In genomic region chr7:105934577-105935185, GRCh38 we compare ENCODE assay signal across 8 cellular contexts. TPM values are rescaled to one million over a fixed set of nuclear protein-coding genes. Genes with fewer than 3 reads are reported as not detected.
DNase-seq lines count a peak whose midpoint lies in the region; ATAC-seq, FAIRE-seq and TF ChIP-seq lines count a peak whose summit lies in the region.

No MANE protein-coding gene starts in this region.

- no peak for TF ChIP-seq RAD21 in GM12878 (IDR thresholded peaks at IDR 0.05; ENCODE audit: insufficient read depth, low read depth, low read length)

- SMC1A ChIA-PET in GM12878 (lab: Charles Lee; ENCODE audit: uncharacterized antibody, unreplicated experiment) = interaction anchor here (0.6 to 1.2 kb wide), 3 partner anchors 173 to 302 kb away, joined by 3 to 4 read pairs (median 3); no protein-coding TSS in a partner anchor

- H2AFZ ChIP-seq in GM12878 (ENCODE audit: control insufficient read depth, low read depth, low read length) = no peak overlapping the region

- no peak overlapping the region for H3K4me2 ChIP-seq in GM12878 (ENCODE audit: control insufficient read depth, insufficient read depth)

- FAIRE-seq in GM12878 (lab: Jason Lieb, UNC) = no peak
- no peak for FAIRE-seq in frontal cortex (lab: Jason Lieb, UNC)

- no peaks in the 10 kb centered on the region for H3K36me3 ChIP-seq in GM12878 (ENCODE audit: control insufficient read depth in 2 of 2, insufficient read depth in 2 of 2, low read length in 1 of 2)

- TF ChIP-seq CTCF in GM12864 (IDR thresholded peaks at IDR 0.05; ENCODE audit: low read depth, low read length, missing control alignments) (peak; percentile 40), GM12878 (IDR thresholded peaks at IDR 0.05 in 2 of 3, conservative IDR thresholded peaks at IDR 0.05 in 1 of 3; ENCODE audit: control insufficient read depth in 2 of 3, extremely low read depth in 1 of 3, insufficient read depth in 1 of 3, low read depth in 3 of 3, low read length in 3 of 3) (peak in 2 of 3 experiments; percentile 18 to 19; a peak in 2 of 6 replicates)

- H3K4me3 ChIP-seq in GM12864 (ENCODE audit: low read depth, low read length) (no peak overlapping the region), GM12878 (no peak overlapping the region)

- CTCF ChIA-PET in GM12878 (lab: Yijun Ruan, JAX) = interaction anchor here (0.8 to 1.5 kb wide), 5 partner anchors 9 to 174 kb away, joined by 3 to 5 read pairs (median 4); no protein-coding TSS in a partner anchor

- no peaks in the 10 kb centered on the region for H3K4me1 ChIP-seq in GM12878 (ENCODE audit: control insufficient read depth, insufficient read depth, low read length)

- H3K9ac ChIP-seq in GM12878 (ENCODE audit: control insufficient read depth, insufficient read depth, low read length) = no peak overlapping the region

- BruUV-seq in GM12878 (replicated peaks; lab: Mats Ljungman, UMichigan) = no TSS peak

- in situ Hi-C loops in GM12878 (cut with MboI) = no loop called here

- DNase-seq in GM12864 (ENCODE audit: low read depth) = no peak
- peak; percentile 76 for DNase-seq in NCI-H1694 (lab: John Stamatoyannopoulos, UW)
- DNase-seq in GM12878 (ENCODE audit: low read depth, low spot score) = no peak
- peak; percentile 74 for DNase-seq in left kidney (ENCODE audit: low read depth, low spot score)
- DNase-seq in effector CD4-positive, alpha-beta T cell = no peak
- no peak for DNase-seq in frontal cortex (ENCODE audit: low spot score in 2 of 2)

- TF ChIP-seq POLR2A in GM12878 (IDR thresholded peaks at IDR 0.05; ENCODE audit: low read depth, low read length) = no peak

- no peak overlapping the region for H3K27ac ChIP-seq in GM12878 (ENCODE audit: control insufficient read depth, insufficient read depth)

- peak; percentile 62; the same call in 2 of the 3 replicates for ATAC-seq in GM12878
- no peak for ATAC-seq in HG03045 (IDR thresholded peaks at IDR 0.05; ENCODE audit: unreplicated experiment)
- no peak for ATAC-seq in HG02678 (IDR thresholded peaks at IDR 0.05; ENCODE audit: unreplicated experiment)

- H3K79me2 ChIP-seq in GM12878 (ENCODE audit: control insufficient read depth, insufficient read depth, low read length) = no peaks in the 10 kb centered on the region

- intact Hi-C loops in GM12878 (cut with micrococcal nuclease; ENCODE audit: unreplicated experiment) = loop anchor here (1.0 kb wide), 2 partner anchors 109 to 232 kb away; no protein-coding TSS in a partner anchor

- H3K9me3 ChIP-seq in GM12878 (replicated peaks; ENCODE audit: control insufficient read depth, insufficient read depth, low read length) = no peaks in the 10 kb centered on the region

- POLR2A ChIA-PET in GM12878 (lab: Charles Lee) = interaction anchor here (0.6 kb wide), 1 partner anchor 322 kb away, joined by 5 read pairs; no protein-coding TSS in a partner anchor

- RAD21 ChIA-PET in GM12878 (lab: Charles Lee; ENCODE audit: unreplicated experiment) = interaction anchor here (0.9 kb wide), 1 partner anchor 174 kb away, joined by 4 read pairs; no protein-coding TSS in a partner anchor

- H4K20me1 ChIP-seq in GM12878 (ENCODE audit: control insufficient read depth, insufficient read depth) = no peaks in the 10 kb centered on the region

- 42% methylated on average over 7 of the region's 7 CpGs for WGBS in GM12878 (ENCODE audit: insufficient coverage, insufficient replicate concordance, low lambda C conversion rate, missing lambda C conversion rate)

- no peaks in the 10 kb centered on the region; a peak in 1 of 4 replicates for H3K27me3 ChIP-seq in GM12878 (replicated peaks in 1 of 2; ENCODE audit: control insufficient read depth in 2 of 2, insufficient read depth in 2 of 2, low read length in 1 of 2)

- TF ChIP-seq EP300 in GM12878 (IDR thresholded peaks at IDR 0.05; ENCODE audit: borderline replicate concordance in 1 of 2, control insufficient read depth in 1 of 2, low read depth in 2 of 2, low read length in 2 of 2) = no peak

TF ChIP-seq in GM12878, 131 proteins besides CTCF, POLR2A, EP300 and RAD21:
- TF ChIP-seq POU2F2 (IDR thresholded peaks at IDR 0.05; ENCODE audit: borderline replicate concordance, low read depth, low read length) = no peak
- TF ChIP-seq ETV6 (conservative IDR thresholded peaks at IDR 0.05 in 1 of 2, IDR thresholded peaks at IDR 0.05 in 1 of 2; ENCODE audit: borderline replicate concordance in 1 of 2, low read depth in 1 of 2) = no peak
- no peak for TF ChIP-seq NFYA (IDR thresholded peaks at IDR 0.05; ENCODE audit: borderline replicate concordance, low read depth, low read length)

RNA-seq across cellular contexts. Expression of gene CDHR3, which starts 28.4 kb away (rescaled TPM):
- total RNA-seq in GM12878 (2013; cell fraction: nucleolus; rRNA removed) = 7.5 and 8.7 TPM in 2 replicates
- total RNA-seq in GM12878 (2014; rRNA removed) = 0.06 TPM in 1 of 2 replicates, not detected in the other
- total RNA-seq in GM12878 (2014; rRNA removed; fragmentation: Illumina TruSeq; extraction: Trizol) = not detected in 2 replicates
- not detected in 2 replicates for total RNA-seq in GM12878 (2021)
- not detected for polyA plus RNA-seq in GM12878 (2011; ENCODE audit: low read depth)
- 0.11 and 0.12 TPM in 2 replicates for polyA plus RNA-seq in GM12878 (2011; rRNA removed)
- polyA plus RNA-seq in GM12878 (2011; cell fraction: cytosol; rRNA removed) = 0.03 and 0.06 TPM in 2 replicates
- 0.15 and 0.45 TPM in 2 replicates for polyA plus RNA-seq in GM12878 (2011; cell fraction: nucleus; rRNA removed)
- polyA plus RNA-seq in GM12878 (2012) = not detected in 2 replicates
- polyA plus RNA-seq in GM12878 (2014; fragmentation: Illumina TruSeq; extraction: Trizol) = not detected in 2 replicates
- not detected for polyA plus RNA-seq in GM12878 (2014; fragmentation: Nextera tagmentation; extraction: Ambion mirVana)
- polyA plus RNA-seq in GM12878 (2014; rRNA removed) = not detected in 2 replicates
- polyA plus RNA-seq in GM12878 (2016; fragmentation: Nextera tagmentation; extraction: Ambion mirVana) = not detected
- 0.21 and 0.66 TPM in 2 replicates for polyA minus RNA-seq in GM12878 (2011; rRNA and poly(A)+ RNA removed)
- not detected in 2 replicates for polyA minus RNA-seq in GM12878 (2011; cell fraction: cytosol; rRNA and poly(A)+ RNA removed)
- 0.48 TPM in 1 of 2 replicates, not detected in the other for polyA minus RNA-seq in GM12878 (2011; cell fraction: nucleus; rRNA and poly(A)+ RNA removed)
- 11.4 TPM for total RNA-seq in frontal cortex

RNA-seq across cellular contexts. Expression of gene ATXN7L1, which starts 58.3 kb away (rescaled TPM):
- total RNA-seq in GM12878 (2013; cell fraction: nucleolus; rRNA removed) = 8.7 and 10.7 TPM in 2 replicates
- 0.49 and 1.6 TPM in 2 replicates for total RNA-seq in GM12878 (2014; rRNA removed)
- total RNA-seq in GM12878 (2014; rRNA removed; fragmentation: Illumina TruSeq; extraction: Trizol) = 1.1 and 1.4 TPM in 2 replicates
- 2.2 and 2.9 TPM in 2 replicates for total RNA-seq in GM12878 (2021)
- polyA plus RNA-seq in GM12878 (2011; ENCODE audit: low read depth) = 0.17 TPM
- 0.99 and 1.1 TPM in 2 replicates for polyA plus RNA-seq in GM12878 (2011; rRNA removed)
- 0.43 and 0.64 TPM in 2 replicates for polyA plus RNA-seq in GM12878 (2011; cell fraction: cytosol; rRNA removed)
- polyA plus RNA-seq in GM12878 (2011; cell fraction: nucleus; rRNA removed) = 0.64 and 0.85 TPM in 2 replicates
- 0.65 and 1.1 TPM in 2 replicates for polyA plus RNA-seq in GM12878 (2012)
- polyA plus RNA-seq in GM12878 (2014; fragmentation: Illumina TruSeq; extraction: Trizol) = 2.6 and 3.4 TPM in 2 replicates
- polyA plus RNA-seq in GM12878 (2014; fragmentation: Nextera tagmentation; extraction: Ambion mirVana) = under 1 TPM; 0.40 to 0.72 TPM
- polyA plus RNA-seq in GM12878 (2014; rRNA removed) = 0.91 and 1.2 TPM in 2 replicates
- 1 to 10 TPM in 1 of 2 experiments, under 1 TPM in 1; 0.73 to 1.8 TPM for polyA plus RNA-seq in GM12878 (2016; fragmentation: Nextera tagmentation; extraction: Ambion mirVana)
- polyA minus RNA-seq in GM12878 (2011; rRNA and poly(A)+ RNA removed) = 1.2 and 1.4 TPM in 2 replicates
- not detected in 2 replicates for polyA minus RNA-seq in GM12878 (2011; cell fraction: cytosol; rRNA and poly(A)+ RNA removed)
- polyA minus RNA-seq in GM12878 (2011; cell fraction: nucleus; rRNA and poly(A)+ RNA removed) = 1.1 and 1.9 TPM in 2 replicates
- total RNA-seq in frontal cortex = 7.7 TPM

Comparison
In these comparisons a context has a peak if more than half of its experiments do, and no peak if none do; other contexts are left out.
1. DNase-seq: peak in NCI-H1694 (single experiment) and left kidney (single experiment); none in GM12864 (single experiment), GM12878 (single experiment), effector CD4-positive, alpha-beta T cell (single experiment) and frontal cortex (0 of 2).